Comparison of ENCODE assay signal across 28 cellular contexts in the genomic region with DNA sequence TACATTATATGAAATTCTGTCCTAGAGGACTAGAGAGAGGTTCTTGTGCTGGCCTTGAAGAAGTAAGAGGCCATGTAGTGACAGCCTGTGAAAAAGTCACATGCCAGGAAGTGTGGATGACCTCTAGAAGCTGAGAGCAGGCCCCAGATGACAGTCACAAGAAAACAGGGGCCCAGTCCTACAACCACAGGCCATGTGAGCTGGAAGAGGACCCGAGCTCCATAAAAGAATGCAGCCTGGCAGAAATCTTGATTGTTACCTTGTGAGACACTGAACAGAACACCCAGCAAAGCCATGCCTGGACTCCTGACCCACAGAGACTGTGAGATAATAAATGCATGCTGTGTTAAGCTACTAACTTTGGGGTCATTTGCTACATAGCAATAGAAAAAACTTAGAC. TPM values are rescaled to one million over a fixed set of nuclear protein-coding genes. Genes with fewer than 3 reads are reported as not detected.
DNase-seq lines count a peak whose midpoint lies in the region; ATAC-seq, FAIRE-seq and TF ChIP-seq lines count a peak whose summit lies in the region.
"Had no signal": no experiment of that assay in that cellular context is flagged by ENCODE, and none has a peak within 500 bp of the region (broad histone marks: within the 10 kb centered on the region; RNA-seq: fewer than 3 reads in every experiment).

No MANE protein-coding gene starts in this region.

- no peak for FAIRE-seq in kidney (lab: Jason Lieb, UNC)
- FAIRE-seq: islet of Langerhans had no signal

- no peak overlapping the region for H3K4me3 ChIP-seq in AG04450 (ENCODE audit: low read depth, low read length)
- H3K4me3 ChIP-seq in cardiac muscle cell = no peak overlapping the region
- no peak overlapping the region for H3K4me3 ChIP-seq in mesodermal cell (ENCODE audit: extremely low read depth, insufficient read depth, low read length, poor library complexity, severe bottlenecking)
- H3K4me3 ChIP-seq in kidney (ENCODE audit: low read length in 2 of 2) = no peak overlapping the region
- H3K4me3 ChIP-seq: BLaER1, spleen, suprapubic skin, vagina had no signal

- H3K36me3 ChIP-seq in cardiac muscle cell = no peaks in the 10 kb centered on the region
- H3K36me3 ChIP-seq in mesodermal cell (ENCODE audit: control insufficient read depth, insufficient read depth, low read length) = no peaks in the 10 kb centered on the region
- H3K36me3 ChIP-seq in kidney (ENCODE audit: control insufficient read depth in 1 of 2, insufficient read depth in 2 of 2, low read length in 2 of 2) = no peaks in the 10 kb centered on the region
- H3K36me3 ChIP-seq: BLaER1, spleen, suprapubic skin, vagina had no signal

- ATAC-seq in GM19395 (IDR thresholded peaks at IDR 0.05; ENCODE audit: unreplicated experiment) (no peak), HG02678 (IDR thresholded peaks at IDR 0.05; ENCODE audit: unreplicated experiment) (no peak)
- ATAC-seq: activated CD8-positive, alpha-beta T cell treated with anti-CD3 and anti-CD28 coated beads for 36 hours; stimulated activated memory B cell treated with anti-CD40 and anti-IgM and Interleukin-4, amounts not matched to agents 10 μg/mL and 1 μg/mL and 100 μg/mL, for 72 hours had no signal

- POLR2A ChIA-PET in AG04450 (lab: Yijun Ruan, JAX) = no interaction called here

- H3K27ac ChIP-seq in AG04450 (ENCODE audit: low read depth, low read length) (peak overlapping the region; percentile 59), cardiac muscle cell (peak overlapping the region; percentile 93), mesodermal cell (ENCODE audit: low read depth, low read length, severe bottlenecking) (peak overlapping the region; percentile 66), kidney (ENCODE audit: low read depth in 2 of 2, low read length in 2 of 2) (no peak overlapping the region)
- H3K27ac ChIP-seq: BLaER1, HL-60, spleen, suprapubic skin, vagina had no signal

- H3K4me1 ChIP-seq in cardiac muscle cell (ENCODE audit: low read depth) (peaks cover 20% of the 10 kb centered on the region), mesodermal cell (ENCODE audit: control insufficient read depth, insufficient read depth, low read length, poor library complexity, severe bottlenecking) (peaks cover 11% of the 10 kb centered on the region), kidney (ENCODE audit: control insufficient read depth in 1 of 2, insufficient read depth in 1 of 2, low read depth in 1 of 2, low read length in 2 of 2) (no peaks in the 10 kb centered on the region)
- H3K4me1 ChIP-seq: BLaER1, spleen, suprapubic skin, vagina had no signal

- in situ Hi-C loops in SK-MEL-5 (cut with HindIII; ENCODE audit: low pct_unique_long_range_greater_than_20kb, low sequenced_read_pairs) = no loop called here

- DNase-seq in AG04450 (ENCODE audit: low read depth, low spot score) = no peak
- peak; percentile 41 for DNase-seq in SK-MEL-5 (ENCODE audit: low read depth, low spot score)
- DNase-seq in cardiac muscle cell (ENCODE audit: low read depth in 1 of 2, low spot score in 1 of 2) = peak in 1 of 2 donors; percentile 84
- DNase-seq in kidney = no peak
- DNase-seq in 8988T = no peak
- DNase-seq: ACHN; activated CD4-positive, alpha-beta T cell treated with anti-CD3 and anti-CD28 coated beads for 1 hour; activated CD8-positive, alpha-beta T cell treated with anti-CD3 and anti-CD28 coated beads for 36 hours; activated effector memory CD4-positive, alpha-beta T cell treated with Interleukin-2 at 50 U/mL for 16 hours; activated naive CD8-positive, alpha-beta T cell treated with anti-CD3 and anti-CD28 coated beads for 36 hours; activated T-cell treated with anti-CD3 and anti-CD28 coated beads for 4 hours; cerebellar nuclear complex; COR-L47; DMS79 treated with DMSO at 0.1 percent for 48 hours; NCI-H1092; NCI-H1930; NCI-H82; spleen; stimulated activated CD4-positive, alpha-beta T cell treated with anti-CD3 and anti-CD28 coated beads, Interleukin-4, amount 100 ng/mL, for 1 hour had no signal

- H3K27me3 ChIP-seq in AG04450 (ENCODE audit: control insufficient read depth, insufficient read depth, low read length) (no peaks in the 10 kb centered on the region), cardiac muscle cell (no peaks in the 10 kb centered on the region)
- H3K27me3 ChIP-seq: BLaER1, spleen, suprapubic skin, vagina had no signal

- TF ChIP-seq CTCF in AG04450 (IDR thresholded peaks at IDR 0.05; ENCODE audit: low read depth, low read length) (no peak), cardiac muscle cell (IDR thresholded peaks at IDR 0.05; ENCODE audit: low read depth, low read length) (no peak), kidney (IDR thresholded peaks at IDR 0.05; ENCODE audit: borderline replicate concordance, extremely low read depth, insufficient read depth) (no peak)

- H3K9me3 ChIP-seq in AG04450 (ENCODE audit: control insufficient read depth, insufficient read depth, low read length) (no peaks in the 10 kb centered on the region), cardiac muscle cell (ENCODE audit: low read depth) (no peaks in the 10 kb centered on the region), mesodermal cell (ENCODE audit: control insufficient read depth, low read length) (peaks cover 5% of the 10 kb centered on the region), kidney (ENCODE audit: control insufficient read depth in 1 of 2, low read length in 2 of 2) (no peaks in the 10 kb centered on the region)
- H3K9me3 ChIP-seq: BLaER1, spleen, suprapubic skin, vagina had no signal

- 100% methylated on average over 1 of the region's 1 CpG; no CpG with 5 or more reads in 1 of the 2 experiments for WGBS in mesodermal cell (ENCODE audit: insufficient coverage in 2 of 2), 2 experiments

- intact Hi-C loops in kidney (cut with DNase I) = no loop called here

- CTCF ChIA-PET in AG04450 (lab: Charles Lee) = interaction anchor here (0.7 to 0.8 kb wide), 2 partner anchors 30 to 314 kb away, joined by 3 read pairs; no protein-coding TSS in a partner anchor

- no peak overlapping the region for H3K9ac ChIP-seq in kidney (ENCODE audit: low read length in 2 of 2)
- H3K9ac ChIP-seq: BLaER1 had no signal

RNA-seq across cellular contexts. Expression of gene AHCYL1, which starts 30.4 kb away (rescaled TPM):
- polyA plus RNA-seq in AG04450 (2011; rRNA removed) = 120 and 133 TPM in 2 replicates
- polyA minus RNA-seq in AG04450 (2011; rRNA and poly(A)+ RNA removed) = 96.9 and 104 TPM in 2 replicates
- 56.4 and 68.3 TPM in 2 replicates for total RNA-seq in SK-MEL-5 (2014; rRNA removed; shearing (Covaris generic))
- polyA plus RNA-seq in SK-MEL-5 (2015; cell fraction: cytosol; rRNA removed) = 137 and 175 TPM in 2 replicates
- polyA plus RNA-seq in SK-MEL-5 (2015; cell fraction: nucleus; rRNA removed) = 108 and 120 TPM in 2 replicates
- 34.2 and 49.0 TPM in 2 replicates for total RNA-seq in cardiac muscle cell
- polyA plus RNA-seq in cardiac muscle cell = 82.7 and 106 TPM in 2 replicates
- 148 TPM for polyA plus RNA-seq in mesodermal cell (2013, experiment 1 of 2)
- 150 TPM for polyA plus RNA-seq in mesodermal cell (2013, experiment 2 of 2)
- total RNA-seq in kidney = 125 TPM
- polyA plus RNA-seq in kidney (ENCODE audit: insufficient read depth, low read depth, low replicate concordance) = 103 TPM

RNA-seq across cellular contexts. Expression of gene CSF1, which starts 43.5 kb away (rescaled TPM):
- polyA plus RNA-seq in AG04450 (2011; rRNA removed) = 70.1 and 84.1 TPM in 2 replicates
- 45.9 and 52.7 TPM in 2 replicates for polyA minus RNA-seq in AG04450 (2011; rRNA and poly(A)+ RNA removed)
- 3.2 and 4.0 TPM in 2 replicates for total RNA-seq in SK-MEL-5 (2014; rRNA removed; shearing (Covaris generic))
- polyA plus RNA-seq in SK-MEL-5 (2015; cell fraction: cytosol; rRNA removed) = 11.9 and 14.3 TPM in 2 replicates
- polyA plus RNA-seq in SK-MEL-5 (2015; cell fraction: nucleus; rRNA removed) = 8.0 and 9.7 TPM in 2 replicates
- total RNA-seq in cardiac muscle cell = 5.0 and 5.7 TPM in 2 replicates
- 4.9 and 6.6 TPM in 2 replicates for polyA plus RNA-seq in cardiac muscle cell
- 19.1 TPM for polyA plus RNA-seq in mesodermal cell (2013, experiment 1 of 2)
- polyA plus RNA-seq in mesodermal cell (2013, experiment 2 of 2) = 18.8 TPM
- 33.8 TPM for total RNA-seq in kidney
- 11.1 TPM for polyA plus RNA-seq in kidney (ENCODE audit: insufficient read depth, low read depth, low replicate concordance)

Comparison
In these comparisons a context has a peak if more than half of its experiments do, and no peak if none do; other contexts are left out.
1. H3K27ac ChIP-seq: peak in AG04450 (single experiment), cardiac muscle cell (single experiment) and mesodermal cell (single experiment); none in kidney (0 of 2).